Comparison of ENCODE assay signal across 1 cellular context in the genomic region with DNA sequence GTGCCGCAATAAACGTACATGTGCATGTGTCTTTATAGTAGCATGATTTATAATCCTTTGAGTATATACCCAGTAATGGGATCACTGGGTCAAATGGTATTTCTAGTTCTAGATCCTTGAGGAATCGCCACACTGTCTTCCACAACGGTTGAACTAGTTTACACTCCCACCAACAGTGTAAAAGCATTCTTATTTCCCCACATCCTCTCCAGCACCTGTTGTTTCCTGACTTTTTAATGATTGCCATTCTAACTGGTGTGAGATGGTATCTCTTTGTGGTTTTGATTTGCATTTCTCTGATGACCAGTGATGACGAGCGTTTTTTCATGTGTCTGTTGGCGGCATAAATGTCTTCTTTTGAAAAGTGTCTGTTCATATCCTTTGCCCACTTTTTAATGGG. TPM values are rescaled to one million over a fixed set of nuclear protein-coding genes. Genes with fewer than 3 reads are reported as not detected.
"Had no signal": no experiment of that assay in that cellular context is flagged by ENCODE, and none has a peak within 500 bp of the region (broad histone marks: within the 10 kb centered on the region; RNA-seq: fewer than 3 reads in every experiment).

No MANE protein-coding gene starts in this region.

RNA-seq across cellular contexts. Expression of a gene that starts 28.2 kb away (rescaled TPM):
- polyA plus RNA-seq: IgD-negative memory B cell had no signal
